ENCODE assay signal across 1 cellular context in the genomic region with DNA sequence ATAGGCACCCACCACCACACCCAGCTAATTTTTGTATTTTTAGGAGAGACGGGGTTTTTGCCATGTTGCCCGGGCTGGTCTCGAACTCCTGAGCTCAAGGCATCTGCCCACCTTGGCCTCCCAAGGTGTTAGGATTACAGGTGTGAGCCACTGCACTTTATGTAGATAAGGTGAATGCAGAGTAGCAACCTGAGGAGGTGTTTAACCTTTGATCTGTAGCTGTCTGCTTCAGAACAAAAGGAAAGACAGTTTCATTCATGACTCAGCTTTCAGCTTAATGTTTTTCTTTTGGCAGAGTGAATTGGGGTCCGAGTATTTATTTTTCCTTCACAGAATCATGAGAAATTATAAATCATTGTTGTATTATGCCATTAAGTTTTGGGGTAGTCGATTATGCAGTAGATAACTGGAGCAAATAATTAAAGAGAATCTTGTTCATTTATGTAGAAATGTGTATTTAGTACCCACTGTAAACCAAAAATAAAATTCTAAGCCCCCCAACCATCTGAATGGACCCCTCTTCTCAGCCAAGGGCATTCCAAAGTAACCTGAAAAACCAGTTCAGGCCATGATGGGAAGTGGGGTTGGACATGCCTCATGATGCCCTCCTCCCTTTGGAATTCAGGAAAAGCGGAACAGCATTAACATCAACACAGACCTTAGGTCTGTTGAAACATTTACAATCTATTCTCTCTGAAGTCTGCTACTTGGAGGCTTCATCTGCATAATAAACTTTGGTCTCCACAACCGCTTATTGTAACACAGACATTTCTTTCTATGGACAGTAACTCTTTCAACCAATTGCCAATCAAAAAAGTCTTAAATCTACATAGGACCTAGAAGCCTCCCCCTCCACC.
TF ChIP-seq lines count a peak whose summit lies in the region.

No MANE protein-coding gene starts in this region.

TF ChIP-seq in HepG2, 621 proteins besides CTCF, POLR2A, EP300 and RAD21 (continued from another document and continues in another):
- TF ChIP-seq, protein P1, sequence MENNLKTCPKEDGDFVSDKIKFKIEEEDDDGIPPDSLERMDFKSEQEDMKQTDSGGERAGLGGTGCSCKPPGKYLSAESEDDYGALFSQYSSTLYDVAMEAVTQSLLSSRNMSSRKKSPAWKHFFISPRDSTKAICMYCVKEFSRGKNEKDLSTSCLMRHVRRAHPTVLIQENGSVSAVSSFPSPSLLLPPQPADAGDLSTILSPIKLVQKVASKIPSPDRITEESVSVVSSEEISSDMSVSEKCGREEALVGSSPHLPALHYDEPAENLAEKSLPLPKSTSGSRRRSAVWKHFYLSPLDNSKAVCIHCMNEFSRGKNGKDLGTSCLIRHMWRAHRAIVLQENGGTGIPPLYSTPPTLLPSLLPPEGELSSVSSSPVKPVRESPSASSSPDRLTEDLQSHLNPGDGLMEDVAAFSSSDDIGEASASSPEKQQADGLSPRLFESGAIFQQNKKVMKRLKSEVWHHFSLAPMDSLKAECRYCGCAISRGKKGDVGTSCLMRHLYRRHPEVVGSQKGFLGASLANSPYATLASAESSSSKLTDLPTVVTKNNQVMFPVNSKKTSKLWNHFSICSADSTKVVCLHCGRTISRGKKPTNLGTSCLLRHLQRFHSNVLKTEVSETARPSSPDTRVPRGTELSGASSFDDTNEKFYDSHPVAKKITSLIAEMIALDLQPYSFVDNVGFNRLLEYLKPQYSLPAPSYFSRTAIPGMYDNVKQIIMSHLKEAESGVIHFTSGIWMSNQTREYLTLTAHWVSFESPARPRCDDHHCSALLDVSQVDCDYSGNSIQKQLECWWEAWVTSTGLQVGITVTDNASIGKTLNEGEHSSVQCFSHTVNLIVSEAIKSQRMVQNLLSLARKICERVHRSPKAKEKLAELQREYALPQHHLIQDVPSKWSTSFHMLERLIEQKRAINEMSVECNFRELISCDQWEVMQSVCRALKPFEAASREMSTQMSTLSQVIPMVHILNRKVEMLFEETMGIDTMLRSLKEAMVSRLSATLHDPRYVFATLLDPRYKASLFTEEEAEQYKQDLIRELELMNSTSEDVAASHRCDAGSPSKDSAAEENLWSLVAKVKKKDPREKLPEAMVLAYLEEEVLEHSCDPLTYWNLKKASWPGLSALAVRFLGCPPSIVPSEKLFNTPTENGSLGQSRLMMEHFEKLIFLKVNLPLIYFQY (CRISPR knock-in tag; IDR thresholded peaks at IDR 0.05; ENCODE audit: borderline replicate concordance) = no peak
- TF ChIP-seq TBX3 (IDR thresholded peaks at IDR 0.05; ENCODE audit: borderline replicate concordance) (peak; percentile 54; the same call in 1 of the 2 replicates), PAX8 (CRISPR knock-in tag; IDR thresholded peaks at IDR 0.05; ENCODE audit: borderline replicate concordance) (no peak), ZNF274 (CRISPR knock-in tag; IDR thresholded peaks at IDR 0.05) (no peak), FOXJ3 (CRISPR knock-in tag; IDR thresholded peaks at IDR 0.05; ENCODE audit: borderline replicate concordance) (no peak), ZNF17 (CRISPR knock-in tag; IDR thresholded peaks at IDR 0.05) (no peak), HDAC2 (CRISPR knock-in tag; IDR thresholded peaks at IDR 0.05) (0 out of 2 replicates have a peak, but pooled peaks have one; percentile 19), ZNF33B (CRISPR knock-in tag; IDR thresholded peaks at IDR 0.05) (no peak), ZNF782 (CRISPR knock-in tag; IDR thresholded peaks at IDR 0.05; ENCODE audit: borderline replicate concordance) (no peak), CBX5 (CRISPR knock-in tag; IDR thresholded peaks at IDR 0.05; ENCODE audit: borderline replicate concordance) (no peak), U2AF2 (IDR thresholded peaks at IDR 0.05; ENCODE audit: low read depth, low read length) (no peak), CAMTA2 (CRISPR knock-in tag; IDR thresholded peaks at IDR 0.05; ENCODE audit: borderline replicate concordance) (no peak), AHR (CRISPR knock-in tag; IDR thresholded peaks at IDR 0.05) (no peak), ZNF557 (CRISPR knock-in tag; IDR thresholded peaks at IDR 0.05) (no peak), EZH2 (conservative IDR thresholded peaks at IDR 0.05; ENCODE audit: low read depth, low read length) (no peak), ZNF792 (CRISPR knock-in tag; IDR thresholded peaks at IDR 0.05) (no peak)
- TF ChIP-seq, protein P2, sequence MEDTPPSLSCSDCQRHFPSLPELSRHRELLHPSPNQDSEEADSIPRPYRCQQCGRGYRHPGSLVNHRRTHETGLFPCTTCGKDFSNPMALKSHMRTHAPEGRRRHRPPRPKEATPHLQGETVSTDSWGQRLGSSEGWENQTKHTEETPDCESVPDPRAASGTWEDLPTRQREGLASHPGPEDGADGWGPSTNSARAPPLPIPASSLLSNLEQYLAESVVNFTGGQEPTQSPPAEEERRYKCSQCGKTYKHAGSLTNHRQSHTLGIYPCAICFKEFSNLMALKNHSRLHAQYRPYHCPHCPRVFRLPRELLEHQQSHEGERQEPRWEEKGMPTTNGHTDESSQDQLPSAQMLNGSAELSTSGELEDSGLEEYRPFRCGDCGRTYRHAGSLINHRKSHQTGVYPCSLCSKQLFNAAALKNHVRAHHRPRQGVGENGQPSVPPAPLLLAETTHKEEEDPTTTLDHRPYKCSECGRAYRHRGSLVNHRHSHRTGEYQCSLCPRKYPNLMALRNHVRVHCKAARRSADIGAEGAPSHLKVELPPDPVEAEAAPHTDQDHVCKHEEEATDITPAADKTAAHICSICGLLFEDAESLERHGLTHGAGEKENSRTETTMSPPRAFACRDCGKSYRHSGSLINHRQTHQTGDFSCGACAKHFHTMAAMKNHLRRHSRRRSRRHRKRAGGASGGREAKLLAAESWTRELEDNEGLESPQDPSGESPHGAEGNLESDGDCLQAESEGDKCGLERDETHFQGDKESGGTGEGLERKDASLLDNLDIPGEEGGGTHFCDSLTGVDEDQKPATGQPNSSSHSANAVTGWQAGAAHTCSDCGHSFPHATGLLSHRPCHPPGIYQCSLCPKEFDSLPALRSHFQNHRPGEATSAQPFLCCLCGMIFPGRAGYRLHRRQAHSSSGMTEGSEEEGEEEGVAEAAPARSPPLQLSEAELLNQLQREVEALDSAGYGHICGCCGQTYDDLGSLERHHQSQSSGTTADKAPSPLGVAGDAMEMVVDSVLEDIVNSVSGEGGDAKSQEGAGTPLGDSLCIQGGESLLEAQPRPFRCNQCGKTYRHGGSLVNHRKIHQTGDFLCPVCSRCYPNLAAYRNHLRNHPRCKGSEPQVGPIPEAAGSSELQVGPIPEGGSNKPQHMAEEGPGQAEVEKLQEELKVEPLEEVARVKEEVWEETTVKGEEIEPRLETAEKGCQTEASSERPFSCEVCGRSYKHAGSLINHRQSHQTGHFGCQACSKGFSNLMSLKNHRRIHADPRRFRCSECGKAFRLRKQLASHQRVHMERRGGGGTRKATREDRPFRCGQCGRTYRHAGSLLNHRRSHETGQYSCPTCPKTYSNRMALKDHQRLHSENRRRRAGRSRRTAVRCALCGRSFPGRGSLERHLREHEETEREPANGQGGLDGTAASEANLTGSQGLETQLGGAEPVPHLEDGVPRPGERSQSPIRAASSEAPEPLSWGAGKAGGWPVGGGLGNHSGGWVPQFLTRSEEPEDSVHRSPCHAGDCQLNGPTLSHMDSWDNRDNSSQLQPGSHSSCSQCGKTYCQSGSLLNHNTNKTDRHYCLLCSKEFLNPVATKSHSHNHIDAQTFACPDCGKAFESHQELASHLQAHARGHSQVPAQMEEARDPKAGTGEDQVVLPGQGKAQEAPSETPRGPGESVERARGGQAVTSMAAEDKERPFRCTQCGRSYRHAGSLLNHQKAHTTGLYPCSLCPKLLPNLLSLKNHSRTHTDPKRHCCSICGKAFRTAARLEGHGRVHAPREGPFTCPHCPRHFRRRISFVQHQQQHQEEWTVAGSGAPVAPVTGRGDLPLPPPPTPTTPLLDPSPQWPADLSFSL (CRISPR knock-in tag; IDR thresholded peaks at IDR 0.05) = no peak
- TF ChIP-seq, protein P3, sequence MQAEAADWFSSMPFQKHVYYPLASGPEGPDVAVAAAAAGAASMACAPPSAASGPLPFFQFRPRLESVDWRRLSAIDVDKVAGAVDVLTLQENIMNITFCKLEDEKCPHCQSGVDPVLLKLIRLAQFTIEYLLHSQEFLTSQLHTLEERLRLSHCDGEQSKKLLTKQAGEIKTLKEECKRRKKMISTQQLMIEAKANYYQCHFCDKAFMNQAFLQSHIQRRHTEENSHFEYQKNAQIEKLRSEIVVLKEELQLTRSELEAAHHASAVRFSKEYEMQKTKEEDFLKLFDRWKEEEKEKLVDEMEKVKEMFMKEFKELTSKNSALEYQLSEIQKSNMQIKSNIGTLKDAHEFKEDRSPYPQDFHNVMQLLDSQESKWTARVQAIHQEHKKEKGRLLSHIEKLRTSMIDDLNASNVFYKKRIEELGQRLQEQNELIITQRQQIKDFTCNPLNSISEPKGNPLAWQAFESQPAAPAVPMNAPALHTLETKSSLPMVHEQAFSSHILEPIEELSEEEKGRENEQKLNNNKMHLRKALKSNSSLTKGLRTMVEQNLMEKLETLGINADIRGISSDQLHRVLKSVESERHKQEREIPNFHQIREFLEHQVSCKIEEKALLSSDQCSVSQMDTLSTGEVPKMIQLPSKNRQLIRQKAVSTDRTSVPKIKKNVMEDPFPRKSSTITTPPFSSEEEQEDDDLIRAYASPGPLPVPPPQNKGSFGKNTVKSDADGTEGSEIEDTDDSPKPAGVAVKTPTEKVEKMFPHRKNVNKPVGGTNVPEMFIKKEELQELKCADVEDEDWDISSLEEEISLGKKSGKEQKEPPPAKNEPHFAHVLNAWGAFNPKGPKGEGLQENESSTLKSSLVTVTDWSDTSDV (CRISPR knock-in tag; IDR thresholded peaks at IDR 0.05) = no peak
- TF ChIP-seq, protein P4, sequence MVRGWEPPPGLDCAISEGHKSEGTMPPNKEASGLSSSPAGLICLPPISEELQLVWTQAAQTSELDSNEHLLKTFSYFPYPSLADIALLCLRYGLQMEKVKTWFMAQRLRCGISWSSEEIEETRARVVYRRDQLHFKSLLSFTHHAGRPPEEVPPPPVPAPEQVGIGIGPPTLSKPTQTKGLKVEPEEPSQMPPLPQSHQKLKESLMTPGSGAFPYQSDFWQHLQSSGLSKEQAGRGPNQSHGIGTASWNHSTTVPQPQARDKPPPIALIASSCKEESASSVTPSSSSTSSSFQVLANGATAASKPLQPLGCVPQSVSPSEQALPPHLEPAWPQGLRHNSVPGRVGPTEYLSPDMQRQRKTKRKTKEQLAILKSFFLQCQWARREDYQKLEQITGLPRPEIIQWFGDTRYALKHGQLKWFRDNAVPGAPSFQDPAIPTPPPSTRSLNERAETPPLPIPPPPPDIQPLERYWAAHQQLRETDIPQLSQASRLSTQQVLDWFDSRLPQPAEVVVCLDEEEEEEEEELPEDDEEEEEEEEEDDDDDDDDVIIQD (CRISPR knock-in tag; IDR thresholded peaks at IDR 0.05; ENCODE audit: low read depth) = no peak
- TF ChIP-seq, protein P5, sequence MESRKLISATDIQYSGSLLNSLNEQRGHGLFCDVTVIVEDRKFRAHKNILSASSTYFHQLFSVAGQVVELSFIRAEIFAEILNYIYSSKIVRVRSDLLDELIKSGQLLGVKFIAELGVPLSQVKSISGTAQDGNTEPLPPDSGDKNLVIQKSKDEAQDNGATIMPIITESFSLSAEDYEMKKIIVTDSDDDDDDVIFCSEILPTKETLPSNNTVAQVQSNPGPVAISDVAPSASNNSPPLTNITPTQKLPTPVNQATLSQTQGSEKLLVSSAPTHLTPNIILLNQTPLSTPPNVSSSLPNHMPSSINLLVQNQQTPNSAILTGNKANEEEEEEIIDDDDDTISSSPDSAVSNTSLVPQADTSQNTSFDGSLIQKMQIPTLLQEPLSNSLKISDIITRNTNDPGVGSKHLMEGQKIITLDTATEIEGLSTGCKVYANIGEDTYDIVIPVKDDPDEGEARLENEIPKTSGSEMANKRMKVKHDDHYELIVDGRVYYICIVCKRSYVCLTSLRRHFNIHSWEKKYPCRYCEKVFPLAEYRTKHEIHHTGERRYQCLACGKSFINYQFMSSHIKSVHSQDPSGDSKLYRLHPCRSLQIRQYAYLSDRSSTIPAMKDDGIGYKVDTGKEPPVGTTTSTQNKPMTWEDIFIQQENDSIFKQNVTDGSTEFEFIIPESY (CRISPR knock-in tag; IDR thresholded peaks at IDR 0.05) = no peak
- TF ChIP-seq, protein P6, sequence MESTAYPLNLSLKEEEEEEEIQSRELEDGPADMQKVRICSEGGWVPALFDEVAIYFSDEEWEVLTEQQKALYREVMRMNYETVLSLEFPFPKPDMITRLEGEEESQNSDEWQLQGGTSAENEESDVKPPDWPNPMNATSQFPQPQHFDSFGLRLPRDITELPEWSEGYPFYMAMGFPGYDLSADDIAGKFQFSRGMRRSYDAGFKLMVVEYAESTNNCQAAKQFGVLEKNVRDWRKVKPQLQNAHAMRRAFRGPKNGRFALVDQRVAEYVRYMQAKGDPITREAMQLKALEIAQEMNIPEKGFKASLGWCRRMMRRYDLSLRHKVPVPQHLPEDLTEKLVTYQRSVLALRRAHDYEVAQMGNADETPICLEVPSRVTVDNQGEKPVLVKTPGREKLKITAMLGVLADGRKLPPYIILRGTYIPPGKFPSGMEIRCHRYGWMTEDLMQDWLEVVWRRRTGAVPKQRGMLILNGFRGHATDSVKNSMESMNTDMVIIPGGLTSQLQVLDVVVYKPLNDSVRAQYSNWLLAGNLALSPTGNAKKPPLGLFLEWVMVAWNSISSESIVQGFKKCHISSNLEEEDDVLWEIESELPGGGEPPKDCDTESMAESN (CRISPR knock-in tag; conservative IDR thresholded peaks at IDR 0.05) = no peak
- TF ChIP-seq, protein P7, sequence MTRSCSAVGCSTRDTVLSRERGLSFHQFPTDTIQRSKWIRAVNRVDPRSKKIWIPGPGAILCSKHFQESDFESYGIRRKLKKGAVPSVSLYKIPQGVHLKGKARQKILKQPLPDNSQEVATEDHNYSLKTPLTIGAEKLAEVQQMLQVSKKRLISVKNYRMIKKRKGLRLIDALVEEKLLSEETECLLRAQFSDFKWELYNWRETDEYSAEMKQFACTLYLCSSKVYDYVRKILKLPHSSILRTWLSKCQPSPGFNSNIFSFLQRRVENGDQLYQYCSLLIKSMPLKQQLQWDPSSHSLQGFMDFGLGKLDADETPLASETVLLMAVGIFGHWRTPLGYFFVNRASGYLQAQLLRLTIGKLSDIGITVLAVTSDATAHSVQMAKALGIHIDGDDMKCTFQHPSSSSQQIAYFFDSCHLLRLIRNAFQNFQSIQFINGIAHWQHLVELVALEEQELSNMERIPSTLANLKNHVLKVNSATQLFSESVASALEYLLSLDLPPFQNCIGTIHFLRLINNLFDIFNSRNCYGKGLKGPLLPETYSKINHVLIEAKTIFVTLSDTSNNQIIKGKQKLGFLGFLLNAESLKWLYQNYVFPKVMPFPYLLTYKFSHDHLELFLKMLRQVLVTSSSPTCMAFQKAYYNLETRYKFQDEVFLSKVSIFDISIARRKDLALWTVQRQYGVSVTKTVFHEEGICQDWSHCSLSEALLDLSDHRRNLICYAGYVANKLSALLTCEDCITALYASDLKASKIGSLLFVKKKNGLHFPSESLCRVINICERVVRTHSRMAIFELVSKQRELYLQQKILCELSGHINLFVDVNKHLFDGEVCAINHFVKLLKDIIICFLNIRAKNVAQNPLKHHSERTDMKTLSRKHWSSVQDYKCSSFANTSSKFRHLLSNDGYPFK (CRISPR knock-in tag; IDR thresholded peaks at IDR 0.05; ENCODE audit: borderline replicate concordance) = no peak
